Comparison of ENCODE assay signal across 8 cellular contexts in the genomic region with DNA sequence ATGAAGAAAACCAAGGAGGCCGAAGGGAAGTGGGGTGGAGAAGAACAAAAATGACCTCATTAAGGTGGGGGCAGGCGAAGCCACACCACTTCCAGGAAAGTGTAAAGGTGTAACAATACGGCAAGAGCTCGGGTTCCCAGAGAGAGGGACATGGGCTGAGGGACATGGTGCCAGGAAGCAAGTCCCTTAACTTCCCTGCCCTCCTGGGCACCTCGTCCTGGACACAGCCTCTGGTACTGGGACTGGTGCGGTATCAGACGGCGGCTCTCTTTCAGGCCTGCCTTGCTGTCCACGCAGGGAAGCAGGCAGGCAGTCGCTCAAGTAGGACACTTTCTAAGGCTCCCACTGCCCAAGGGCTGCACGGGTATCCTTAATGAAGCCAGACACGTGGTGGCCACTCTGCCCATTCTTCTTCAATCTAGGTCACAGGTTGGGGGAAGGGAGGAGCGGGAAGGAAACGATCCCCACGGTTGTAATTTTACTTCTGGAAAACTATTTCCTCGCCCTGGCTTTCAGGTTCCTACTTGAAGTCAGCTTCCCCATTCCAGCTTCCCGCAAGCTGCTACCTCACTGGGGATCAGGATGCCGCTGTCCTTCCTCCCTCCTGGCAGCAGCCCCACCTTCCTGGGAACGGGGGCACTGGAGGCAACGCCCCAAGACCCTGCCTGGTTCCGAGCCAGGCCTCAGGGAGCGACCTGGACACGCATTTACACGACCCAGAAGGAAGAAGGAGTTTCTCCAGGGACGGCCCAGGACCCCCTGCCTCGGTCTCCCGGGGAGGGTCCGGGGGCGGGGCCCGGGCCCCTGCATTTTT. TPM values are rescaled to one million over a fixed set of nuclear protein-coding genes. Genes with fewer than 3 reads are reported as not detected.
DNase-seq lines count a peak whose midpoint lies in the region; ATAC-seq lines count a peak whose summit lies in the region.

No MANE protein-coding gene starts in this region.

- H3K27me3 Mint-ChIP-seq in stimulated activated naive CD8-positive, alpha-beta T cell treated with anti-CD3 and anti-CD28 coated beads, Interleukin-15, Interleukin-2, amounts not matched to agents 100 ng/mL and 50 ng/mL, for 24 hours: no peaks in the 10 kb centered on the region
- H3K27me3 Mint-ChIP-seq in activated T-helper 17 cell treated with anti-CD3 and anti-CD28 coated beads, Interleukin-2, amount 50 U/mL, for 72 hours: no peaks in the 10 kb centered on the region
- H3K27me3 Mint-ChIP-seq in stimulated activated naive B cell treated with anti-CD40 and anti-IgM and Interleukin-4, amounts not matched to agents 10 μg/mL and 1 μg/mL and 100 μg/mL, for 72 hours: no peaks in the 10 kb centered on the region

- peaks cover 59% of the 10 kb centered on the region for H3K4me1 Mint-ChIP-seq in stimulated activated naive CD8-positive, alpha-beta T cell treated with anti-CD3 and anti-CD28 coated beads, Interleukin-15, Interleukin-2, amounts not matched to agents 100 ng/mL and 50 ng/mL, for 24 hours (ENCODE audit: low read depth)
- H3K4me1 Mint-ChIP-seq in activated T-helper 17 cell treated with anti-CD3 and anti-CD28 coated beads, Interleukin-2, amount 50 U/mL, for 72 hours: peaks cover 19% of the 10 kb centered on the region
- H3K4me1 Mint-ChIP-seq in stimulated activated naive B cell treated with anti-CD40 and anti-IgM and Interleukin-4, amounts not matched to agents 10 μg/mL and 1 μg/mL and 100 μg/mL, for 72 hours: peaks cover 25 to 57% of the 10 kb centered on the region in 2 donors

- peak overlapping the region; percentile 92 for H3K27ac Mint-ChIP-seq in stimulated activated naive CD8-positive, alpha-beta T cell treated with anti-CD3 and anti-CD28 coated beads, Interleukin-15, Interleukin-2, amounts not matched to agents 100 ng/mL and 50 ng/mL, for 24 hours
- H3K27ac Mint-ChIP-seq in activated T-helper 17 cell treated with anti-CD3 and anti-CD28 coated beads, Interleukin-2, amount 50 U/mL, for 72 hours: peak overlapping the region; percentile 93
- peak overlapping the region; percentile 85 for H3K27ac Mint-ChIP-seq in stimulated activated naive B cell treated with anti-CD40 and anti-IgM and Interleukin-4, amounts not matched to agents 10 μg/mL and 1 μg/mL and 100 μg/mL, for 72 hours

- H3K4me3 Mint-ChIP-seq in stimulated activated naive CD8-positive, alpha-beta T cell treated with anti-CD3 and anti-CD28 coated beads, Interleukin-15, Interleukin-2, amounts not matched to agents 100 ng/mL and 50 ng/mL, for 24 hours: peak overlapping the region; percentile 86
- H3K4me3 Mint-ChIP-seq in activated T-helper 17 cell treated with anti-CD3 and anti-CD28 coated beads, Interleukin-2, amount 50 U/mL, for 72 hours: peak overlapping the region; percentile 94
- peak overlapping the region; percentile 86 to 87 for H3K4me3 Mint-ChIP-seq in stimulated activated naive B cell treated with anti-CD40 and anti-IgM and Interleukin-4, amounts not matched to agents 10 μg/mL and 1 μg/mL and 100 μg/mL, for 72 hours

- no peak for DNase-seq in stimulated activated naive CD8-positive, alpha-beta T cell treated with anti-CD3 and anti-CD28 coated beads, Interleukin-15, Interleukin-2, amounts not matched to agents 100 U/mL and 50 U/mL, for 24 hours
- DNase-seq in stimulated activated naive B cell treated with anti-CD40 and anti-IgM and Interleukin-4, amounts not matched to agents 10 μg/mL and 1 μg/mL and 100 μg/mL, for 72 hours: no peak
- no peak for DNase-seq in sciatic nerve (ENCODE audit: low spot score)
- no peak for DNase-seq in effector CD8-positive, alpha-beta T cell (lab: John Stamatoyannopoulos, UW)

- intact Hi-C loops in sciatic nerve (cut with DNase I): no loop called here

- no peaks in the 10 kb centered on the region for H3K9me3 Mint-ChIP-seq in stimulated activated naive CD8-positive, alpha-beta T cell treated with anti-CD3 and anti-CD28 coated beads, Interleukin-15, Interleukin-2, amounts not matched to agents 100 ng/mL and 50 ng/mL, for 24 hours
- no peaks in the 10 kb centered on the region for H3K9me3 Mint-ChIP-seq in activated T-helper 17 cell treated with anti-CD3 and anti-CD28 coated beads, Interleukin-2, amount 50 U/mL, for 72 hours
- H3K9me3 Mint-ChIP-seq in stimulated activated naive B cell treated with anti-CD40 and anti-IgM and Interleukin-4, amounts not matched to agents 10 μg/mL and 1 μg/mL and 100 μg/mL, for 72 hours: no peaks in the 10 kb centered on the region

- H3K4me3 ChIP-seq in iPS-18c (ENCODE audit: insufficient read depth, low read depth, low read length): peak overlapping the region; percentile 95

- peaks cover 3% of the 10 kb centered on the region for H3K9me3 ChIP-seq in iPS-18c (ENCODE audit: control insufficient read depth, insufficient read depth, low read length)

- ATAC-seq in stimulated activated naive CD8-positive, alpha-beta T cell treated with anti-CD3 and anti-CD28 coated beads, Interleukin-15, Interleukin-2, amounts not matched to agents 100 U/mL and 50 U/mL, for 24 hours: no peak
- no peak for ATAC-seq in activated T-helper 17 cell treated with anti-CD3 and anti-CD28 coated beads, Interleukin-2, amount 50 U/mL, for 72 hours (replicated peaks)
- ATAC-seq in stimulated activated naive B cell treated with anti-CD40 and anti-IgM and Interleukin-4, amounts not matched to agents 10 μg/mL and 1 μg/mL and 100 μg/mL, for 72 hours (replicated peaks): no peak
- ATAC-seq in sciatic nerve (no peak), GM21515 (IDR thresholded peaks at IDR 0.05; ENCODE audit: unreplicated experiment) (no peak)

- peaks cover 15% of the 10 kb centered on the region for H3K36me3 Mint-ChIP-seq in stimulated activated naive CD8-positive, alpha-beta T cell treated with anti-CD3 and anti-CD28 coated beads, Interleukin-15, Interleukin-2, amounts not matched to agents 100 ng/mL and 50 ng/mL, for 24 hours (ENCODE audit: low read depth)
- peaks cover 53% of the 10 kb centered on the region for H3K36me3 Mint-ChIP-seq in activated T-helper 17 cell treated with anti-CD3 and anti-CD28 coated beads, Interleukin-2, amount 50 U/mL, for 72 hours (ENCODE audit: low read depth)
- peaks cover 9 to 12% of the 10 kb centered on the region in 2 donors for H3K36me3 Mint-ChIP-seq in stimulated activated naive B cell treated with anti-CD40 and anti-IgM and Interleukin-4, amounts not matched to agents 10 μg/mL and 1 μg/mL and 100 μg/mL, for 72 hours

RNA-seq across cellular contexts. Expression of gene AP3D1, which starts 1.2 kb away (rescaled TPM):
- total RNA-seq in activated T-helper 17 cell treated with anti-CD3 and anti-CD28 coated beads, Interleukin-2, amount 50 U/mL, for 72 hours: 100 to 1,000 TPM in 1 of 2 donors, 10 to 100 TPM in 1; 83.6 to 108 TPM
- total RNA-seq in sciatic nerve: 81.4 TPM

RNA-seq across cellular contexts. Expression of gene DOT1L, which starts 13.5 kb away (rescaled TPM):
- total RNA-seq in activated T-helper 17 cell treated with anti-CD3 and anti-CD28 coated beads, Interleukin-2, amount 50 U/mL, for 72 hours: 100 to 1,000 TPM in 1 of 2 donors, 10 to 100 TPM in 1; 76.6 to 114 TPM
- total RNA-seq in sciatic nerve: 26.3 TPM

RNA-seq across cellular contexts. Expression of gene IZUMO4, which starts 53.5 kb away (rescaled TPM):
- total RNA-seq in activated T-helper 17 cell treated with anti-CD3 and anti-CD28 coated beads, Interleukin-2, amount 50 U/mL, for 72 hours: 100 to 1,000 TPM in 1 of 2 donors, 10 to 100 TPM in 1; 13.9 to 143 TPM
- total RNA-seq in sciatic nerve: 37.8 TPM

RNA-seq across cellular contexts. Expression of gene MOB3A, which starts 54.1 kb away (rescaled TPM):
- 100 to 1,000 TPM; 271 to 387 TPM for total RNA-seq in activated T-helper 17 cell treated with anti-CD3 and anti-CD28 coated beads, Interleukin-2, amount 50 U/mL, for 72 hours
- total RNA-seq in sciatic nerve: 54.0 TPM
